ENCODE assay signal across 15 cellular contexts in the genomic region with DNA sequence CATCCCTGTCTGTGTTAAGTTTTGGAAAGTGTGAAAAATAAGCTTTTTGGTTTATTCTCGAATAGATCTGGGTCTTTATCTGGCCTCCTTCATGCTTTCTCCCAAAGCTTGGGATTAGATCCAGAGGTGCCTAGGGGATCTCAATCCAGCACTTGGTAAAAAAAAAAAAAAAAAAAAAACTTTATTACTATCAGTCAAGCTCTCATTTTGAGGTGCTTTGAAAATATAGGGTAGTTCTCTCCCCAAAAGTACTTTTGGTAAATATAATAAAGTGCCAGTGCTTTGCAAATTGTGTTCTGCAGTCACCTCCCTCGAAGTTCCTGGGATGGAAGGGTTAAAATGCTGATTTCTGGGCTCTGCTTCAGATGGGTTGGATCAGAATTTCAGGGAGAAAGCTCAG. TPM values are rescaled to one million over a fixed set of nuclear protein-coding genes. Genes with fewer than 3 reads are reported as not detected.
A peak's percentile ranks its signal among the peaks of the same experiment; 100 is the strongest.
DNase-seq lines count a peak whose midpoint lies in the region; ATAC-seq and TF ChIP-seq lines count a peak whose summit lies in the region.
"Had no signal": no experiment of that assay in that cellular context is flagged by ENCODE, and none has a peak within 500 bp of the region (broad histone marks: within the 10 kb centered on the region; RNA-seq: fewer than 3 reads in every experiment).

No MANE protein-coding gene starts in this region.

- no peak overlapping the region for H2AFZ ChIP-seq in PC-3 (ENCODE audit: low read length)
- H2AFZ ChIP-seq: GM23338 had no signal

- no peak overlapping the region for H3K27ac ChIP-seq in PC-3 (ENCODE audit: low read length)

- H3K79me2 ChIP-seq in PC-3 (ENCODE audit: low read length) = no peaks in the 10 kb centered on the region

- POLR2A ChIA-PET in PC-3 (lab: Charles Lee; ENCODE audit: unreplicated experiment) = no interaction called here

- no peaks in the 10 kb centered on the region for H3K36me3 Mint-ChIP-seq in activated naive CD4-positive, alpha-beta T cell treated with anti-CD3 and anti-CD28 coated beads, Interleukin-2, amount 50 U/mL, for 24 hours
- no peaks in the 10 kb centered on the region for H3K36me3 Mint-ChIP-seq in activated naive CD4-positive, alpha-beta T cell treated with anti-CD3 and anti-CD28 coated beads, Interleukin-2, amount 50 U/mL, for 72 hours
- H3K36me3 Mint-ChIP-seq in activated T-helper 17 cell treated with anti-CD3 and anti-CD28 coated beads, Interleukin-2, amount 50 U/mL, for 72 hours (ENCODE audit: low read depth) = no peaks in the 10 kb centered on the region
- H3K36me3 Mint-ChIP-seq: CD8-positive, alpha-beta memory T cell; IgD-negative memory B cell had no signal

- ATAC-seq in activated naive CD4-positive, alpha-beta T cell treated with anti-CD3 and anti-CD28 coated beads, Interleukin-2, amount 50 U/mL, for 72 hours = no peak
- no peak for ATAC-seq in PC-3
- no peak for ATAC-seq in activated T-helper 17 cell treated with anti-CD3 and anti-CD28 coated beads, Interleukin-2, amount 50 U/mL, for 72 hours (replicated peaks)
- no peak for ATAC-seq in GM21737 (IDR thresholded peaks at IDR 0.05; ENCODE audit: unreplicated experiment)
- ATAC-seq in HG02884 (IDR thresholded peaks at IDR 0.05; ENCODE audit: unreplicated experiment) = no peak
- ATAC-seq: GM23338 had no signal

- no peaks in the 10 kb centered on the region for H3K9me2 ChIP-seq in PC-3 (replicated peaks; ENCODE audit: low read length)

- H3K4me3 Mint-ChIP-seq in activated naive CD4-positive, alpha-beta T cell treated with anti-CD3 and anti-CD28 coated beads, Interleukin-2, amount 50 U/mL, for 24 hours = no peak overlapping the region
- peak overlapping the region; percentile 24 for H3K4me3 Mint-ChIP-seq in activated T-helper 17 cell treated with anti-CD3 and anti-CD28 coated beads, Interleukin-2, amount 50 U/mL, for 72 hours
- H3K4me3 Mint-ChIP-seq: GM23338, IgD-negative memory B cell had no signal

- no TSS peak for BruUV-seq in PC-3 (replicated peaks; lab: Mats Ljungman, UMichigan)

- 0 out of 2 replicates have a peak overlapping the region, but pooled peaks have one; percentile 58 for H3K4me2 ChIP-seq in PC-3 (ENCODE audit: low read length)
- H3K4me2 ChIP-seq: GM23338 had no signal

- no peak overlapping the region for H3K4me3 ChIP-seq in PC-3 (ENCODE audit: low read length)
- H3K4me3 ChIP-seq: GM23338 had no signal

- H3K27me3 Mint-ChIP-seq in activated naive CD4-positive, alpha-beta T cell treated with anti-CD3 and anti-CD28 coated beads, Interleukin-2, amount 50 U/mL, for 24 hours = peaks cover 3% of the 10 kb centered on the region
- peaks cover 3% of the 10 kb centered on the region for H3K27me3 Mint-ChIP-seq in activated T-helper 17 cell treated with anti-CD3 and anti-CD28 coated beads, Interleukin-2, amount 50 U/mL, for 72 hours

- peaks cover 16% of the 10 kb centered on the region for H3K4me1 Mint-ChIP-seq in activated naive CD4-positive, alpha-beta T cell treated with anti-CD3 and anti-CD28 coated beads, Interleukin-2, amount 50 U/mL, for 24 hours
- H3K4me1 Mint-ChIP-seq in activated T-helper 17 cell treated with anti-CD3 and anti-CD28 coated beads, Interleukin-2, amount 50 U/mL, for 72 hours = peaks cover 6% of the 10 kb centered on the region

- no peaks in the 10 kb centered on the region for H4K20me1 ChIP-seq in PC-3 (ENCODE audit: low read length)

- no peaks in the 10 kb centered on the region for H3K9me3 ChIP-seq in PC-3 (ENCODE audit: low read length)
- H3K9me3 ChIP-seq: BE2C, Caco-2 had no signal

- CTCF ChIA-PET in PC-3 (lab: Charles Lee) = interaction anchor here (0.6 kb wide), 1 partner anchor 81 kb away, joined by 6 read pairs; no protein-coding TSS in a partner anchor

- no peak for DNase-seq in activated naive CD4-positive, alpha-beta T cell treated with anti-CD3 and anti-CD28 coated beads, Interleukin-2, amount 50 U/mL, for 72 hours (ENCODE audit: low spot score in 2 of 2)
- no peak for DNase-seq in PC-3
- DNase-seq in stimulated activated naive CD4-positive, alpha-beta T cell treated with Interleukin-2 at 50 U/mL for 16 hours (lab: John Stamatoyannopoulos, UW) = no peak
- DNase-seq: ACHN, BE2C, Caco-2, GDM1, H7 had no signal

- no peak for TF ChIP-seq CTCF in PC-3 (conservative IDR thresholded peaks at IDR 0.05; ENCODE audit: low read depth, low read length)

- no peak overlapping the region for H3K9ac ChIP-seq in PC-3 (ENCODE audit: low read length)

- no peaks in the 10 kb centered on the region for H3K9me3 Mint-ChIP-seq in activated naive CD4-positive, alpha-beta T cell treated with anti-CD3 and anti-CD28 coated beads, Interleukin-2, amount 50 U/mL, for 24 hours
- no peaks in the 10 kb centered on the region for H3K9me3 Mint-ChIP-seq in activated naive CD4-positive, alpha-beta T cell treated with anti-CD3 and anti-CD28 coated beads, Interleukin-2, amount 50 U/mL, for 72 hours
- no peaks in the 10 kb centered on the region for H3K9me3 Mint-ChIP-seq in activated T-helper 17 cell treated with anti-CD3 and anti-CD28 coated beads, Interleukin-2, amount 50 U/mL, for 72 hours
- H3K9me3 Mint-ChIP-seq: CD8-positive, alpha-beta memory T cell; GM23338; IgD-negative memory B cell had no signal

- H3F3A ChIP-seq in PC-3 (ENCODE audit: low read length, unreplicated experiment) = no peaks in the 10 kb centered on the region

- H3K4me1 ChIP-seq in PC-3 (ENCODE audit: insufficient read depth, low read length) = peaks cover 4% of the 10 kb centered on the region; the same call in 1 of the 2 replicates
- H3K4me1 ChIP-seq: BE2C, Caco-2 had no signal

- H3K27ac Mint-ChIP-seq in activated naive CD4-positive, alpha-beta T cell treated with anti-CD3 and anti-CD28 coated beads, Interleukin-2, amount 50 U/mL, for 24 hours = peak overlapping the region; percentile 56
- H3K27ac Mint-ChIP-seq in activated naive CD4-positive, alpha-beta T cell treated with anti-CD3 and anti-CD28 coated beads, Interleukin-2, amount 50 U/mL, for 72 hours = no peak overlapping the region
- peak overlapping the region; percentile 28 for H3K27ac Mint-ChIP-seq in activated T-helper 17 cell treated with anti-CD3 and anti-CD28 coated beads, Interleukin-2, amount 50 U/mL, for 72 hours
- H3K27ac Mint-ChIP-seq: GM23338, IgD-negative memory B cell had no signal

- H3K36me3 ChIP-seq in PC-3 (ENCODE audit: low read depth, low read length) = no peaks in the 10 kb centered on the region
- H3K36me3 ChIP-seq: BE2C had no signal

- intact Hi-C loops in PC-3 (cut with micrococcal nuclease) = loop anchor here (5.0 to 10.0 kb wide), 2 partner anchors 69 to 171 kb away; no protein-coding TSS in a partner anchor

- H3K27me3 ChIP-seq in PC-3 (ENCODE audit: low read length) = peaks cover 16% of the 10 kb centered on the region
- H3K27me3 ChIP-seq: BE2C had no signal

RNA-seq across cellular contexts. Expression of gene CEP295, which starts 15.5 kb away (rescaled TPM):
- 10 to 100 TPM; 37.7 to 37.9 TPM for total RNA-seq in activated naive CD4-positive, alpha-beta T cell treated with anti-CD3 and anti-CD28 coated beads, Interleukin-2, amount 50 U/mL, for 72 hours
- 25.0 and 26.1 TPM in 2 replicates for total RNA-seq in PC-3 (2014; rRNA removed)
- 10 to 100 TPM; 30.7 to 33.4 TPM for total RNA-seq in activated T-helper 17 cell treated with anti-CD3 and anti-CD28 coated beads, Interleukin-2, amount 50 U/mL, for 72 hours

Comparison
In these comparisons a context has a peak if more than half of its experiments do, and no peak if none do; other contexts are left out.
1. H3K27ac Mint-ChIP-seq: peak in activated naive CD4-positive, alpha-beta T cell treated with anti-CD3 and anti-CD28 coated beads, Interleukin-2, amount 50 U/mL, for 24 hours (single experiment) and activated T-helper 17 cell treated with anti-CD3 and anti-CD28 coated beads, Interleukin-2, amount 50 U/mL, for 72 hours (single experiment); none in activated naive CD4-positive, alpha-beta T cell treated with anti-CD3 and anti-CD28 coated beads, Interleukin-2, amount 50 U/mL, for 72 hours (0 of 2).